In genomic region chr17:42342242-42343008, GRCh38 we compare ENCODE assay signal across 9 cellular contexts. TPM values are rescaled to one million over a fixed set of nuclear protein-coding genes. Genes with fewer than 3 reads are reported as not detected.
DNase-seq lines count a peak whose midpoint lies in the region; ATAC-seq and TF ChIP-seq lines count a peak whose summit lies in the region.
"Had no signal": no experiment of that assay in that cellular context is flagged by ENCODE, and none has a peak within 500 bp of the region (broad histone marks: within the 10 kb centered on the region; RNA-seq: fewer than 3 reads in every experiment).

No MANE protein-coding gene starts in this region.

- H3K27ac Mint-ChIP-seq in activated T-helper 2 cell treated with anti-CD3 and anti-CD28 coated beads, Interferon-gamma antibody, Interleukin-2, Interleukin-4, amounts not matched to agents 10 μg/mL and 5 μg/mL and 100 μg/mL, durations not matched to agents 14 hours and 24 hours and 36 hours: peak overlapping the region; percentile 95
- peak overlapping the region; percentile 27 to 73 for H3K27ac Mint-ChIP-seq in natural killer cell

- H3K27me3 Mint-ChIP-seq in activated T-helper 2 cell treated with anti-CD3 and anti-CD28 coated beads, Interferon-gamma antibody, Interleukin-2, Interleukin-4, amounts not matched to agents 10 μg/mL and 5 μg/mL and 100 μg/mL, durations not matched to agents 14 hours and 24 hours and 36 hours (ENCODE audit: low read depth): no peaks in the 10 kb centered on the region
- no peaks in the 10 kb centered on the region for H3K27me3 Mint-ChIP-seq in natural killer cell (ENCODE audit: low read depth in 2 of 2)

- intact Hi-C loops in activated T-helper 2 cell treated with anti-CD3 and anti-CD28 coated beads, Interferon-gamma antibody, Interleukin-2, Interleukin-4, amounts not matched to agents 10 μg/mL and 5 μg/mL and 100 μg/mL, durations not matched to agents 14 hours and 24 hours and 36 hours (cut with micrococcal nuclease): loop anchor here (1.0 to 5.0 kb wide), 3 partner anchors 22 to 70 kb away; partner anchors contain the start of gene STAT3
- intact Hi-C loops in natural killer cell (cut with micrococcal nuclease): loop anchor here (5.0 kb wide), 1 partner anchor 45 kb away; the partner anchor contains the start of gene STAT3

- DNase-seq in activated T-helper 2 cell treated with anti-CD3 and anti-CD28 coated beads, Interferon-gamma antibody, Interleukin-2, Interleukin-4, amounts not matched to agents 10 μg/mL and 5 μg/mL and 100 μg/mL, durations not matched to agents 14 hours and 24 hours and 36 hours (ENCODE audit: low spot score): peak; percentile 46
- no peak for DNase-seq in natural killer cell
- no peak for DNase-seq in Ammon's horn (ENCODE audit: low spot score)
- DNase-seq in hypothalamus (lab: John Stamatoyannopoulos, UW): no peak
- DNase-seq: NCI-H82 had no signal

- H3K9me3 Mint-ChIP-seq in activated T-helper 2 cell treated with anti-CD3 and anti-CD28 coated beads, Interferon-gamma antibody, Interleukin-2, Interleukin-4, amounts not matched to agents 10 μg/mL and 5 μg/mL and 100 μg/mL, durations not matched to agents 14 hours and 24 hours and 36 hours: no peaks in the 10 kb centered on the region
- no peaks in the 10 kb centered on the region for H3K9me3 Mint-ChIP-seq in natural killer cell

- no peaks in the 10 kb centered on the region for H3K9me3 ChIP-seq in KOPT-K1 (ENCODE audit: insufficient read depth, low read length, poor library complexity, severe bottlenecking)

- ATAC-seq in GM18498 (IDR thresholded peaks at IDR 0.05; ENCODE audit: unreplicated experiment) (peak; percentile 52), natural killer cell (peak; percentile 33 to 64 (median 53)), GM21423 (IDR thresholded peaks at IDR 0.05; ENCODE audit: unreplicated experiment) (no peak), HG03095 (IDR thresholded peaks at IDR 0.05; ENCODE audit: unreplicated experiment) (no peak)

- H3K36me3 ChIP-seq in KOPT-K1 (ENCODE audit: insufficient read depth, low read length): peaks cover 80% of the 10 kb centered on the region

- no peak for TF ChIP-seq CTCF in natural killer cell (IDR thresholded peaks at IDR 0.05)

- peaks cover 85% of the 10 kb centered on the region for H3K36me3 Mint-ChIP-seq in activated T-helper 2 cell treated with anti-CD3 and anti-CD28 coated beads, Interferon-gamma antibody, Interleukin-2, Interleukin-4, amounts not matched to agents 10 μg/mL and 5 μg/mL and 100 μg/mL, durations not matched to agents 14 hours and 24 hours and 36 hours (ENCODE audit: low read depth)
- H3K36me3 Mint-ChIP-seq in natural killer cell: no peaks in the 10 kb centered on the region

- H3K27ac ChIP-seq in KOPT-K1 (ENCODE audit: low read depth, low read length, poor library complexity, severe bottlenecking): peak overlapping the region; percentile 86

- peak overlapping the region; percentile 43 for H3K4me3 Mint-ChIP-seq in activated T-helper 2 cell treated with anti-CD3 and anti-CD28 coated beads, Interferon-gamma antibody, Interleukin-2, Interleukin-4, amounts not matched to agents 10 μg/mL and 5 μg/mL and 100 μg/mL, durations not matched to agents 14 hours and 24 hours and 36 hours (ENCODE audit: low read depth)
- H3K4me3 Mint-ChIP-seq in natural killer cell: no peak overlapping the region

- H3K4me1 Mint-ChIP-seq in activated T-helper 2 cell treated with anti-CD3 and anti-CD28 coated beads, Interferon-gamma antibody, Interleukin-2, Interleukin-4, amounts not matched to agents 10 μg/mL and 5 μg/mL and 100 μg/mL, durations not matched to agents 14 hours and 24 hours and 36 hours (ENCODE audit: low read depth): peaks cover 57% of the 10 kb centered on the region
- peaks cover 23 to 28% of the 10 kb centered on the region in 2 donors for H3K4me1 Mint-ChIP-seq in natural killer cell

RNA-seq across cellular contexts. Expression of gene STAT3, which starts 45.8 kb away (rescaled TPM):
- total RNA-seq in activated T-helper 2 cell treated with anti-CD3 and anti-CD28 coated beads, Interferon-gamma antibody, Interleukin-2, Interleukin-4, amounts not matched to agents 10 μg/mL and 5 μg/mL and 100 μg/mL, durations not matched to agents 14 hours and 24 hours and 36 hours: 250 and 262 TPM in 2 replicates
- 100 to 1,000 TPM; 190 to 246 (median 206) TPM for total RNA-seq in natural killer cell

RNA-seq across cellular contexts. Expression of gene STAT5A, which starts 54.1 kb away (rescaled TPM):
- 288 and 302 TPM in 2 replicates for total RNA-seq in activated T-helper 2 cell treated with anti-CD3 and anti-CD28 coated beads, Interferon-gamma antibody, Interleukin-2, Interleukin-4, amounts not matched to agents 10 μg/mL and 5 μg/mL and 100 μg/mL, durations not matched to agents 14 hours and 24 hours and 36 hours
- total RNA-seq in natural killer cell: 100 to 1,000 TPM; 112 to 135 (median 117) TPM

Comparison
In these comparisons a context has a peak if more than half of its experiments do, and no peak if none do; other contexts are left out.
1. ATAC-seq: peak in GM18498 (single experiment) and natural killer cell (3 of 3); none in GM21423 (single experiment) and HG03095 (single experiment).